19 cellular contexts compared by ENCODE assay signal in the genomic region with DNA sequence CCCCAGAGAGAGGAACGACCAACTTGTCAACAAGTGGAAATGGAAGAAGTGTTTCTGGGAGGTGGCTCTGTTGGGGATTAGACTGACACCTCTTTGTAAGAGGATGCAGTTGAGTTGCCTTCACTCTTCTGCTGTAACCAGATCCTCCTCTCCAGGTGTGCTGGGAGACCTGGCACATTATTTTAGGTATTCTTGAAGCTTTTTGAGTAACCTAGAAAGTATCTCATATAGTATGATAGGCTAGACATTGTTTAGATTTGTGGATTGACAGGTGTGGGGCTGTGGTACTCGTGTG. TPM values are rescaled to one million over a fixed set of nuclear protein-coding genes. Genes with fewer than 3 reads are reported as not detected.
DNase-seq lines count a peak whose midpoint lies in the region; ATAC-seq, FAIRE-seq and TF ChIP-seq lines count a peak whose summit lies in the region.
"Had no signal": no experiment of that assay in that cellular context is flagged by ENCODE, and none has a peak within 500 bp of the region (broad histone marks: within the 10 kb centered on the region; RNA-seq: fewer than 3 reads in every experiment).

No MANE protein-coding gene starts in this region.

- no peak overlapping the region for H3K4me3 ChIP-seq in GM23338
- H3K4me3 ChIP-seq in small intestine (ENCODE audit: low read depth in 1 of 2, low read length in 2 of 2), result no peak overlapping the region
- H3K4me3 ChIP-seq: SJCRH30 had no signal

- H3F3A ChIP-seq in GM23338 (replicated peaks; ENCODE audit: low read depth), result no peaks in the 10 kb centered on the region

- no peaks in the 10 kb centered on the region for H3K36me3 Mint-ChIP-seq in GM23338 (ENCODE audit: low read depth)
- H3K36me3 Mint-ChIP-seq in central memory CD8-positive, alpha-beta T cell (ENCODE audit: insufficient read depth), result peaks cover 3% of the 10 kb centered on the region
- H3K36me3 Mint-ChIP-seq in stimulated activated naive B cell treated with anti-CD40 and anti-IgM and Interleukin-4, amounts not matched to agents 10 μg/mL and 1 μg/mL and 100 μg/mL, for 72 hours, result peaks cover 7 to 30% of the 10 kb centered on the region in 2 donors

- peaks cover 3% of the 10 kb centered on the region; the same call in 1 of the 2 replicates for H4K20me1 ChIP-seq in GM23338 (replicated peaks; ENCODE audit: insufficient read depth)

- H3K4me1 ChIP-seq in GM23338 (ENCODE audit: insufficient read depth), result 0 out of 2 replicates have a peak, but pooled peaks cover 11% of the 10 kb centered on the region
- peaks cover 0 to 2% of the 10 kb centered on the region in 2 donors for H3K4me1 ChIP-seq in small intestine (ENCODE audit: control insufficient read depth in 2 of 2, insufficient read depth in 1 of 2, low read depth in 1 of 2, low read length in 1 of 2)
- H3K4me1 ChIP-seq: SJCRH30 had no signal

- no peaks in the 10 kb centered on the region for H3K9me2 ChIP-seq in GM23338 (ENCODE audit: insufficient read depth)

- no peak overlapping the region for H2AFZ ChIP-seq in GM23338

- peak; percentile 61 for ATAC-seq in GM23338
- no peak for ATAC-seq in central memory CD8-positive, alpha-beta T cell (replicated peaks; ENCODE audit: extremely low read depth, poor library complexity, severe bottlenecking)
- no peak for ATAC-seq in stimulated activated naive B cell treated with anti-CD40 and anti-IgM and Interleukin-4, amounts not matched to agents 10 μg/mL and 1 μg/mL and 100 μg/mL, for 72 hours (replicated peaks)
- ATAC-seq: left colon had no signal

- DNase-seq in activated effector memory CD4-positive, alpha-beta T cell treated with anti-CD3 and anti-CD28 coated beads, Interleukin-2, amount 50 U/mL, for 16 hours, result peak; percentile 10
- no peak for DNase-seq in activated effector memory CD4-positive, alpha-beta T cell treated with Interleukin-2 at 50 U/mL for 16 hours
- DNase-seq in GM23338 (ENCODE audit: low spot score), result no peak
- DNase-seq in central memory CD8-positive, alpha-beta T cell (ENCODE audit: low spot score in 2 of 2), result no peak
- no peak for DNase-seq in stimulated activated naive B cell treated with anti-CD40 and anti-IgM and Interleukin-4, amounts not matched to agents 10 μg/mL and 1 μg/mL and 100 μg/mL, for 72 hours
- no peak for DNase-seq in small intestine
- no peak for DNase-seq in DMS53 treated with DMSO at 0.1 percent for 48 hours (lab: John Stamatoyannopoulos, UW; ENCODE audit: unreplicated experiment)
- DNase-seq in RKO (ENCODE audit: low spot score), result no peak
- DNase-seq: activated CD4-positive, alpha-beta T cell treated with anti-CD3 and anti-CD28 coated beads, Interleukin-2, amount 50 U/mL, for 4 hours; GDM1; GOT3; left colon; NCI-H187 treated with DMSO at 0.1 percent for 48 hours; NCI-H524 treated with DMSO at 0.1 percent for 48 hours; retina; SJCRH30 had no signal

- 58 to 67% (median 59%) methylated on average over 2 of the region's 2 CpGs for WGBS in small intestine, 3 donors

- H3K36me3 ChIP-seq in GM23338 (ENCODE audit: insufficient read depth), result no peaks in the 10 kb centered on the region
- H3K36me3 ChIP-seq in small intestine (ENCODE audit: control insufficient read depth in 2 of 2, insufficient read depth in 2 of 2, low read length in 2 of 2), result no peaks in the 10 kb centered on the region
- H3K36me3 ChIP-seq: SJCRH30 had no signal

- peaks cover 26% of the 10 kb centered on the region for H3K4me1 Mint-ChIP-seq in GM23338
- peaks cover 62% of the 10 kb centered on the region for H3K4me1 Mint-ChIP-seq in central memory CD8-positive, alpha-beta T cell
- H3K4me1 Mint-ChIP-seq in stimulated activated naive B cell treated with anti-CD40 and anti-IgM and Interleukin-4, amounts not matched to agents 10 μg/mL and 1 μg/mL and 100 μg/mL, for 72 hours, result peaks cover 33 to 48% of the 10 kb centered on the region in 2 donors

- no peak overlapping the region for H3K4me3 Mint-ChIP-seq in GM23338
- H3K4me3 Mint-ChIP-seq in central memory CD8-positive, alpha-beta T cell, result no peak overlapping the region
- H3K4me3 Mint-ChIP-seq in stimulated activated naive B cell treated with anti-CD40 and anti-IgM and Interleukin-4, amounts not matched to agents 10 μg/mL and 1 μg/mL and 100 μg/mL, for 72 hours, result peak overlapping the region; percentile 55 to 56

- 0 out of 2 replicates have a peak overlapping the region, but pooled peaks have one; percentile 0 for H3K27ac ChIP-seq in GM23338 (ENCODE audit: low read depth)
- H3K27ac ChIP-seq in small intestine (ENCODE audit: low read depth in 1 of 2, low read length in 1 of 2), result peak overlapping the region in 1 of 2 donors; percentile 1
- H3K27ac ChIP-seq: epithelial cell of prostate, SJCRH30 had no signal

- H3K27ac Mint-ChIP-seq in GM23338, result no peak overlapping the region
- peak overlapping the region; percentile 13 for H3K27ac Mint-ChIP-seq in central memory CD8-positive, alpha-beta T cell (ENCODE audit: low read depth)
- H3K27ac Mint-ChIP-seq in stimulated activated naive B cell treated with anti-CD40 and anti-IgM and Interleukin-4, amounts not matched to agents 10 μg/mL and 1 μg/mL and 100 μg/mL, for 72 hours, result peak overlapping the region; percentile 89

- 0 out of 2 replicates have a peak, but pooled peaks cover 3% of the 10 kb centered on the region for H3K79me2 ChIP-seq in GM23338 (replicated peaks; ENCODE audit: insufficient read depth)

- H3K4me2 ChIP-seq in GM23338, result peak overlapping the region; percentile 31; the same call in 1 of the 2 replicates

- H3K27me3 Mint-ChIP-seq in GM23338 (ENCODE audit: insufficient read depth, low read depth, poor library complexity), result peaks cover 4% of the 10 kb centered on the region
- no peaks in the 10 kb centered on the region for H3K27me3 Mint-ChIP-seq in central memory CD8-positive, alpha-beta T cell
- no peaks in the 10 kb centered on the region for H3K27me3 Mint-ChIP-seq in stimulated activated naive B cell treated with anti-CD40 and anti-IgM and Interleukin-4, amounts not matched to agents 10 μg/mL and 1 μg/mL and 100 μg/mL, for 72 hours

- H3K27me3 ChIP-seq in GM23338 (ENCODE audit: insufficient read depth) (no peaks in the 10 kb centered on the region), small intestine (ENCODE audit: control insufficient read depth in 2 of 2, insufficient read depth in 2 of 2, low read length in 2 of 2) (no peaks in the 10 kb centered on the region)
- H3K27me3 ChIP-seq: SJCRH30 had no signal

- no peaks in the 10 kb centered on the region for H3K9me3 Mint-ChIP-seq in GM23338
- no peaks in the 10 kb centered on the region for H3K9me3 Mint-ChIP-seq in central memory CD8-positive, alpha-beta T cell
- H3K9me3 Mint-ChIP-seq in stimulated activated naive B cell treated with anti-CD40 and anti-IgM and Interleukin-4, amounts not matched to agents 10 μg/mL and 1 μg/mL and 100 μg/mL, for 72 hours, result no peaks in the 10 kb centered on the region

- no peak for FAIRE-seq in small intestine (lab: Jason Lieb, UNC)
- FAIRE-seq: colon, frontal cortex had no signal

- no peaks in the 10 kb centered on the region for H3K9me3 ChIP-seq in small intestine (ENCODE audit: control insufficient read depth, low read depth)
- H3K9me3 ChIP-seq: SJCRH30 had no signal

- TF ChIP-seq CTCF in GM23338 (conservative IDR thresholded peaks at IDR 0.05; ENCODE audit: low read depth in 2 of 2), result no peak

TF ChIP-seq in GM23338, 12 proteins besides CTCF, POLR2A, EP300 and RAD21:
- TF ChIP-seq NANOG (IDR thresholded peaks at IDR 0.05; ENCODE audit: borderline replicate concordance) (no peak), JUNB (IDR thresholded peaks at IDR 0.05; ENCODE audit: unreplicated experiment) (no peak), ZNF114 (CRISPR knock-in tag; IDR thresholded peaks at IDR 0.05) (no peak), CREB1 (CRISPR knock-in tag; IDR thresholded peaks at IDR 0.05; ENCODE audit: low read depth) (no peak), ZNF331 (CRISPR knock-in tag; IDR thresholded peaks at IDR 0.05; ENCODE audit: low read depth) (no peak), EZH2 (IDR thresholded peaks at IDR 0.05; ENCODE audit: low read depth, unreplicated experiment) (no peak)
- TF ChIP-seq, protein P1, sequence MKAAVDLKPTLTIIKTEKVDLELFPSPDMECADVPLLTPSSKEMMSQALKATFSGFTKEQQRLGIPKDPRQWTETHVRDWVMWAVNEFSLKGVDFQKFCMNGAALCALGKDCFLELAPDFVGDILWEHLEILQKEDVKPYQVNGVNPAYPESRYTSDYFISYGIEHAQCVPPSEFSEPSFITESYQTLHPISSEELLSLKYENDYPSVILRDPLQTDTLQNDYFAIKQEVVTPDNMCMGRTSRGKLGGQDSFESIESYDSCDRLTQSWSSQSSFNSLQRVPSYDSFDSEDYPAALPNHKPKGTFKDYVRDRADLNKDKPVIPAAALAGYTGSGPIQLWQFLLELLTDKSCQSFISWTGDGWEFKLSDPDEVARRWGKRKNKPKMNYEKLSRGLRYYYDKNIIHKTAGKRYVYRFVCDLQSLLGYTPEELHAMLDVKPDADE (IDR thresholded peaks at IDR 0.05), result no peak

RNA-seq across cellular contexts. Expression of a gene that starts 21.6 kb away (rescaled TPM):
- 12.0 and 17.8 TPM in 2 replicates for total RNA-seq in GM23338 (2014; rRNA removed; shearing (Covaris generic))
- polyA plus RNA-seq in GM23338 (2016; fragmentation: Nextera tagmentation; extraction: Ambion mirVana), result 2.1 and 2.2 TPM in 2 replicates
- 1 to 10 TPM; 5.1 to 7.6 (median 5.9) TPM for polyA plus RNA-seq in small intestine

RNA-seq across cellular contexts. Expression of a gene that starts 54.2 kb away (rescaled TPM):
- total RNA-seq in GM23338 (2014; rRNA removed; shearing (Covaris generic)), result 16.7 and 26.7 TPM in 2 replicates
- polyA plus RNA-seq in GM23338 (2016; fragmentation: Nextera tagmentation; extraction: Ambion mirVana) (24.7 and 30.4 TPM in 2 replicates), small intestine (10 to 100 TPM in 2 of 3 donors, 1 to 10 TPM in 1; 10.0 to 19.7 (median 16.7) TPM)

Comparison
In these comparisons a context has a peak if more than half of its experiments do, and no peak if none do; other contexts are left out.
1. H3K4me3 Mint-ChIP-seq: peak in stimulated activated naive B cell treated with anti-CD40 and anti-IgM and Interleukin-4, amounts not matched to agents 10 μg/mL and 1 μg/mL and 100 μg/mL, for 72 hours (2 of 2); none in GM23338 (single experiment) and central memory CD8-positive, alpha-beta T cell (single experiment).